In genomic region chr18:11468120-11468519, GRCh38 we compare ENCODE assay signal across 3 cellular contexts.
TF ChIP-seq lines count a peak whose summit lies in the region.

No MANE protein-coding gene starts in this region.

TF ChIP-seq in A549, 52 proteins besides CTCF, POLR2A, EP300 and RAD21:
- TF ChIP-seq NFE2L2 (conservative IDR thresholded peaks at IDR 0.05; ENCODE audit: low read length) (peak; percentile 79), MAFK (IDR thresholded peaks at IDR 0.05; ENCODE audit: partially characterized antibody) (peak; percentile 87), RFX5 (IDR thresholded peaks at IDR 0.05) (no peak), EHMT2 (IDR thresholded peaks at IDR 0.05; ENCODE audit: low read depth) (no peak), BHLHE40 (IDR thresholded peaks at IDR 0.05; ENCODE audit: low read depth, low read length) (no peak)

TF ChIP-seq in IMR-90, 13 proteins besides CTCF, POLR2A, EP300 and RAD21:
- TF ChIP-seq RFX5 (IDR thresholded peaks at IDR 0.05; ENCODE audit: low read depth, low read length): no peak
- no peak for TF ChIP-seq CEBPB (IDR thresholded peaks at IDR 0.05; ENCODE audit: low read depth, low read length)
- peak; percentile 61 for TF ChIP-seq NFE2L2 (IDR thresholded peaks at IDR 0.05; ENCODE audit: low read depth, low read length)
- TF ChIP-seq USF2 (IDR thresholded peaks at IDR 0.05; ENCODE audit: low read depth, low read length): no peak
- TF ChIP-seq MAFK (IDR thresholded peaks at IDR 0.05; ENCODE audit: low read depth, low read length): peak; percentile 51; the same call in 1 of the 2 replicates
- no peak for TF ChIP-seq ELK1 (IDR thresholded peaks at IDR 0.05; ENCODE audit: borderline replicate concordance, low read depth, low read length)
- no peak for TF ChIP-seq CHD1 (IDR thresholded peaks at IDR 0.05; ENCODE audit: low read depth, low read length)

TF ChIP-seq in K562, 482 proteins besides CTCF, POLR2A, EP300 and RAD21 (continued from another document):
- TF ChIP-seq SMARCB1 (IDR thresholded peaks at IDR 0.05; ENCODE audit: insufficient read length, low read depth) (no peak), C11orf30 (IDR thresholded peaks at IDR 0.05; ENCODE audit: low read depth) (peak; percentile 76), ZNF639 (CRISPR knock-in tag; conservative IDR thresholded peaks at IDR 0.05 in 1 of 2, IDR thresholded peaks at IDR 0.05 in 1 of 2) (no peak), XRCC3 (IDR thresholded peaks at IDR 0.05) (no peak), ZNF77 (CRISPR knock-in tag; IDR thresholded peaks at IDR 0.05) (no peak), MAFF (IDR thresholded peaks at IDR 0.05; ENCODE audit: low read length) (peak; percentile 49), HLTF (IDR thresholded peaks at IDR 0.05) (no peak), MITF (IDR thresholded peaks at IDR 0.05) (no peak), NFIX (CRISPR knock-in tag; IDR thresholded peaks at IDR 0.05; ENCODE audit: low read depth) (no peak), MAFK (IDR thresholded peaks at IDR 0.05; ENCODE audit: low read length) (peak; percentile 46; the same call in 1 of the 2 replicates), ZNF24 (IDR thresholded peaks at IDR 0.05) (no peak), CUX1 (CRISPR knock-in tag; IDR thresholded peaks at IDR 0.05) (no peak), MTA1 (IDR thresholded peaks at IDR 0.05; ENCODE audit: borderline replicate concordance) (no peak), RFX7 (CRISPR knock-in tag; IDR thresholded peaks at IDR 0.05) (no peak), PREB (CRISPR knock-in tag; IDR thresholded peaks at IDR 0.05) (no peak), MAFG (tag; conservative IDR thresholded peaks at IDR 0.05) (peak; percentile 73), ZNF316 (IDR thresholded peaks at IDR 0.05) (peak; percentile 88), PATZ1 (CRISPR knock-in tag; IDR thresholded peaks at IDR 0.05; ENCODE audit: borderline replicate concordance) (no peak)
TF ChIP-seq in K562: peak in this region for 5.
